ENCODE assay signal across 8 cellular contexts in genomic region chr18:77108001-77108692, GRCh38. TPM values are rescaled to one million over a fixed set of nuclear protein-coding genes. Genes with fewer than 3 reads are reported as not detected.
DNase-seq lines count a peak whose midpoint lies in the region; ATAC-seq and TF ChIP-seq lines count a peak whose summit lies in the region.

No MANE protein-coding gene starts in this region.

- H3K36me3 ChIP-seq in right lobe of liver (no peaks in the 10 kb centered on the region), testis (ENCODE audit: low read depth, missing control alignments) (no peaks in the 10 kb centered on the region)

- TF ChIP-seq POLR2A in right lobe of liver (IDR thresholded peaks at IDR 0.05), result no peak
- no peak for TF ChIP-seq POLR2A in testis (IDR thresholded peaks at IDR 0.05)

- H3K4me3 ChIP-seq in astrocyte of the cerebellum (ENCODE audit: low read depth, low read length) (no peak overlapping the region), right lobe of liver (no peak overlapping the region), testis (no peak overlapping the region)

- intact Hi-C loops in right lobe of liver (cut with DNase I), result no loop called here
- intact Hi-C loops in testis (cut with DNase I; ENCODE audit: low total_unique reads), result no loop called here

- peak overlapping the region in 2 of 3 donors; percentile 10 to 51 for H3K27ac ChIP-seq in right lobe of liver
- H3K27ac ChIP-seq in testis, result peak overlapping the region; percentile 66 to 74

- in situ Hi-C loops in astrocyte of the cerebellum (cut with HindIII; ENCODE audit: low sequenced_read_pairs), result no loop called here

- H3K27me3 ChIP-seq in right lobe of liver (no peaks in the 10 kb centered on the region), testis (no peaks in the 10 kb centered on the region)

- H3K4me1 ChIP-seq in right lobe of liver, result peaks cover 0 to 18% (median 11%) of the 10 kb centered on the region in 4 donors
- peaks cover 26% of the 10 kb centered on the region for H3K4me1 ChIP-seq in testis

- TF ChIP-seq CTCF in astrocyte of the cerebellum (IDR thresholded peaks at IDR 0.05; ENCODE audit: low read depth, low read length, missing control alignments), result no peak
- TF ChIP-seq CTCF in right lobe of liver (IDR thresholded peaks at IDR 0.05), result no peak
- TF ChIP-seq CTCF in testis (IDR thresholded peaks at IDR 0.05), result no peak

- peak; percentile 11 for DNase-seq in NCI-H1105 treated with DMSO at 0.1 percent for 48 hours (lab: John Stamatoyannopoulos, UW)
- no peak for DNase-seq in NCI-H1105 (lab: John Stamatoyannopoulos, UW)
- DNase-seq in NCI-H1694 (lab: John Stamatoyannopoulos, UW), result peak; percentile 71
- DNase-seq in astrocyte of the cerebellum (ENCODE audit: low read depth), result peak; percentile 50
- DNase-seq in right lobe of liver, result no peak
- DNase-seq in testis, result peak; percentile 84
- DNase-seq in DMS153 treated with DMSO at 0.1 percent for 48 hours (lab: John Stamatoyannopoulos, UW; ENCODE audit: unreplicated experiment), result no peak

- H3K9me3 ChIP-seq in right lobe of liver, result no peaks in the 10 kb centered on the region
- no peaks in the 10 kb centered on the region for H3K9me3 ChIP-seq in testis

- 45% methylated on average over 13 of the region's 13 CpGs for WGBS in right lobe of liver (ENCODE audit: insufficient coverage, low coverage, low lambda C conversion rate, missing lambda C conversion rate)
- 26 to 37% methylated on average over 13 of the region's 13 CpGs for WGBS in testis, 2 donors

- ATAC-seq in GM21786 (IDR thresholded peaks at IDR 0.05; ENCODE audit: unreplicated experiment), result peak; percentile 70
- ATAC-seq in right lobe of liver, result peak in 3 of 4 donors; percentile 11 to 14 (median 12)

RNA-seq across cellular contexts. Expression of gene MBP, which starts 24.4 kb away (rescaled TPM):
- total RNA-seq in right lobe of liver (10 to 100 TPM; 24.0 to 40.8 (median 27.6) TPM), testis (10 to 100 TPM; 15.4 to 20.3 TPM)
- 16.7 TPM for polyA plus RNA-seq in testis (ENCODE audit: insufficient read depth, low read depth, low replicate concordance)

Comparison
In these comparisons a context has a peak if more than half of its experiments do, and no peak if none do; other contexts are left out.
1. DNase-seq: peak in NCI-H1105 treated with DMSO at 0.1 percent for 48 hours (single experiment), NCI-H1694 (single experiment), astrocyte of the cerebellum (single experiment) and testis (single experiment); none in NCI-H1105 (single experiment), right lobe of liver (0 of 3) and DMS153 treated with DMSO at 0.1 percent for 48 hours (single experiment).